7 cellular contexts compared by ENCODE assay signal in genomic region chr17:78357687-78358537, GRCh38. TPM values are rescaled to one million over a fixed set of nuclear protein-coding genes. Genes with fewer than 3 reads are reported as not detected.
DNase-seq lines count a peak whose midpoint lies in the region; ATAC-seq, FAIRE-seq and TF ChIP-seq lines count a peak whose summit lies in the region.

No MANE protein-coding gene starts in this region.

- H3K4me1 ChIP-seq in IMR-90 (ENCODE audit: control insufficient read depth, insufficient read depth, low read length) = peaks cover 23% of the 10 kb centered on the region
- peaks cover 45% of the 10 kb centered on the region for H3K4me1 ChIP-seq in astrocyte (ENCODE audit: insufficient read depth, low read length)
- H3K4me1 ChIP-seq in liver (ENCODE audit: control insufficient read depth in 4 of 4, insufficient read depth in 4 of 4, low read length in 3 of 4) = peaks cover 13 to 55% (median 41%) of the 10 kb centered on the region in 4 donors
- H3K4me1 ChIP-seq in subcutaneous abdominal adipose tissue (ENCODE audit: control insufficient read depth in 5 of 5, insufficient read depth in 5 of 5, low read length in 5 of 5) = peaks cover 6 to 59% (median 37%) of the 10 kb centered on the region in 5 donors

- H3K9ac ChIP-seq in IMR-90 (ENCODE audit: low read depth, low read length) (peak overlapping the region; percentile 97), astrocyte (ENCODE audit: low read length) (peak overlapping the region; percentile 93), liver (ENCODE audit: low read depth in 1 of 2, low read length in 2 of 2) (peak overlapping the region; percentile 82 to 87), subcutaneous abdominal adipose tissue (ENCODE audit: low read length in 5 of 5) (peak overlapping the region; percentile 44 to 96 (median 89))

- H4K8ac ChIP-seq in IMR-90 (ENCODE audit: low read depth in 2 of 2, low read length in 2 of 2) = peak overlapping the region in 1 of 2 experiments; percentile 29; a peak in 1 of 4 replicates

- H3K23ac ChIP-seq in IMR-90 (ENCODE audit: low read depth, low read length) = peak overlapping the region; percentile 97

- CTCF ChIA-PET in IMR-90 (lab: Yijun Ruan, JAX) = interaction anchor here (1.2 kb wide), 1 partner anchor 69 kb away, joined by 5 read pairs; no protein-coding TSS in a partner anchor

- no peak for DNase-seq in IMR-90
- DNase-seq in astrocyte (ENCODE audit: low read depth) = no peak
- no peak for DNase-seq in iPS-NIHi7 (ENCODE audit: extremely low spot score)
- no peak for DNase-seq in retina

- peaks cover 38% of the 10 kb centered on the region for H3K79me2 ChIP-seq in astrocyte (ENCODE audit: insufficient read depth, low read length)

- H3K36me3 ChIP-seq in IMR-90 (ENCODE audit: control insufficient read depth, insufficient read depth, low read length) (peaks cover 33% of the 10 kb centered on the region), astrocyte (ENCODE audit: insufficient read depth, low read length) (peaks cover 5% of the 10 kb centered on the region), liver (ENCODE audit: control insufficient read depth in 4 of 4, insufficient read depth in 3 of 4, low read depth in 1 of 4, low read length in 3 of 4) (peaks cover 0 to 16% (median 6%) of the 10 kb centered on the region in 4 donors), subcutaneous abdominal adipose tissue (ENCODE audit: control insufficient read depth in 5 of 5, insufficient read depth in 5 of 5, low read length in 5 of 5) (peaks cover 0 to 32% (median 18%) of the 10 kb centered on the region in 5 donors)

- peak overlapping the region; percentile 26; the same call in 1 of the 2 replicates for H2BK20ac ChIP-seq in IMR-90 (ENCODE audit: low read depth, low read length)

- peak overlapping the region; percentile 88 for H3K14ac ChIP-seq in IMR-90 (replicated peaks; ENCODE audit: low read depth, low read length)

- POLR2A ChIA-PET in IMR-90 (lab: Charles Lee; ENCODE audit: unreplicated experiment) = no interaction called here

- peak overlapping the region; percentile 43 for H3K18ac ChIP-seq in IMR-90 (ENCODE audit: low read depth, low read length)

- no peaks in the 10 kb centered on the region for H3K27me3 ChIP-seq in IMR-90 (ENCODE audit: control insufficient read depth, insufficient read depth, low read length)
- no peaks in the 10 kb centered on the region for H3K27me3 ChIP-seq in astrocyte (ENCODE audit: insufficient read depth, low read length)
- H3K27me3 ChIP-seq in liver (ENCODE audit: control insufficient read depth in 4 of 4, insufficient read depth in 4 of 4, low read length in 3 of 4) = no peaks in the 10 kb centered on the region
- no peaks in the 10 kb centered on the region for H3K27me3 ChIP-seq in subcutaneous abdominal adipose tissue (ENCODE audit: control insufficient read depth in 5 of 5, insufficient read depth in 4 of 5, low read length in 5 of 5)

- H3K56ac ChIP-seq in IMR-90 (ENCODE audit: extremely low read depth, insufficient read depth, low read length) = peak overlapping the region; percentile 26

- intact Hi-C loops in IMR-90 (cut with micrococcal nuclease) = loop anchor here (2.0 kb wide), 1 partner anchor 15 kb away; no protein-coding TSS in a partner anchor

- H3K27me3 Mint-ChIP-seq in astrocyte (ENCODE audit: low read depth, unreplicated experiment) = peaks cover 5% of the 10 kb centered on the region

- peak overlapping the region; percentile 97 for H3K27ac ChIP-seq in IMR-90 (ENCODE audit: insufficient read depth, low read length)
- peak overlapping the region; percentile 80 for H3K27ac ChIP-seq in astrocyte (ENCODE audit: low read depth, low read length)
- peak overlapping the region; percentile 78 to 80 for H3K27ac ChIP-seq in liver (ENCODE audit: low read depth in 1 of 2, low read length in 2 of 2)
- peak overlapping the region; percentile 65 for H3K27ac ChIP-seq in subcutaneous abdominal adipose tissue (ENCODE audit: low read depth, low read length)

- H4K20me1 ChIP-seq in IMR-90 (ENCODE audit: insufficient read depth, low read length) (peaks cover 54% of the 10 kb centered on the region), astrocyte (ENCODE audit: insufficient read depth, low read length) (peaks cover 42% of the 10 kb centered on the region)

- H4K91ac ChIP-seq in IMR-90 (ENCODE audit: insufficient read depth, low read depth, low read length) = peak overlapping the region; percentile 72

- peak overlapping the region; percentile 96 for H2AK9ac ChIP-seq in IMR-90 (replicated peaks; ENCODE audit: low read depth, low read length, poor library complexity)

- peak overlapping the region; percentile 41 for H2AK5ac ChIP-seq in IMR-90 (ENCODE audit: low read depth, low read length)

- H3K9me3 Mint-ChIP-seq in astrocyte (ENCODE audit: unreplicated experiment) = no peaks in the 10 kb centered on the region

- dilution Hi-C loops in IMR-90 (cut with HindIII; ENCODE audit: low sequenced_read_pairs, unreplicated experiment) = no loop called here

- peaks cover 5 to 43% of the 10 kb centered on the region in 2 experiments; a peak in 2 of 4 replicates for H3K79me1 ChIP-seq in IMR-90 (ENCODE audit: low read depth in 1 of 2, low read length in 2 of 2)

- H2BK5ac ChIP-seq in IMR-90 (ENCODE audit: low read depth, low read length, poor library complexity, severe bottlenecking) = peak overlapping the region; percentile 71

- TF ChIP-seq CTCF in IMR-90 (conservative IDR thresholded peaks at IDR 0.05; ENCODE audit: low read depth, low read length) (no peak), astrocyte (IDR thresholded peaks at IDR 0.05; ENCODE audit: insufficient read depth, low read depth, low read length) (no peak), liver (IDR thresholded peaks at IDR 0.05; ENCODE audit: low read depth, low read length, missing input control) (no peak)

- in situ Hi-C loops in IMR-90 (cut with MboI; ENCODE audit: low sequenced_read_pairs) = loop anchor here (5.0 kb wide), 1 partner anchor 66 kb away; no protein-coding TSS in a partner anchor

- peaks cover 14% of the 10 kb centered on the region for H3K9me1 ChIP-seq in IMR-90 (ENCODE audit: insufficient read depth, low read length)

- H3K4me2 ChIP-seq in IMR-90 (ENCODE audit: low read depth, low read length) = peak overlapping the region; percentile 72
- H3K4me2 ChIP-seq in astrocyte (ENCODE audit: low read length) = peak overlapping the region; percentile 94

- H3K9me3 ChIP-seq in IMR-90 (ENCODE audit: control insufficient read depth, insufficient read depth, low read length) = no peaks in the 10 kb centered on the region
- H3K9me3 ChIP-seq in astrocyte (ENCODE audit: insufficient read depth, low read depth, low read length) = no peaks in the 10 kb centered on the region
- H3K9me3 ChIP-seq in liver (ENCODE audit: control insufficient read depth in 4 of 4, low read length in 3 of 4) = no peaks in the 10 kb centered on the region
- no peaks in the 10 kb centered on the region for H3K9me3 ChIP-seq in subcutaneous abdominal adipose tissue (ENCODE audit: control insufficient read depth in 5 of 5, low read length in 5 of 5)

- H3K4me1 Mint-ChIP-seq in astrocyte (ENCODE audit: low read depth, unreplicated experiment) = peaks cover 28% of the 10 kb centered on the region

- peak overlapping the region; percentile 94 for H3K4me3 ChIP-seq in IMR-90 (ENCODE audit: insufficient read depth, low read depth, low read length)
- H3K4me3 ChIP-seq in astrocyte (ENCODE audit: insufficient read depth, low read depth, low read length) = peak overlapping the region; percentile 80
- peak overlapping the region; percentile 74 to 98 (median 92) for H3K4me3 ChIP-seq in liver (ENCODE audit: low read depth in 1 of 3, low read length in 3 of 3)
- peak overlapping the region; percentile 96 to 99 (median 98) for H3K4me3 ChIP-seq in subcutaneous abdominal adipose tissue (ENCODE audit: low read depth in 1 of 5, low read length in 5 of 5)

- no peak; the same call in 1 of the 2 replicates for TF ChIP-seq POLR2A in IMR-90 (IDR thresholded peaks at IDR 0.05; ENCODE audit: low read depth, low read length)

- ATAC-seq in IMR-90 (ENCODE audit: low read depth) (no peak), HG03280 (IDR thresholded peaks at IDR 0.05; ENCODE audit: unreplicated experiment) (no peak)

- H2BK120ac ChIP-seq in IMR-90 (ENCODE audit: low read depth, low read length) = peak overlapping the region; percentile 65; the same call in 1 of the 2 replicates

- peak overlapping the region; percentile 66 for H2AFZ ChIP-seq in IMR-90 (replicated peaks; ENCODE audit: low read length, poor library complexity)
- no peak overlapping the region for H2AFZ ChIP-seq in astrocyte (ENCODE audit: low read depth, low read length)

- H3K4me3 Mint-ChIP-seq in astrocyte (ENCODE audit: unreplicated experiment) = peak overlapping the region; percentile 87

- peak overlapping the region; percentile 83 for H3K27ac Mint-ChIP-seq in astrocyte (ENCODE audit: unreplicated experiment)

- TF ChIP-seq RAD21 in IMR-90 (IDR thresholded peaks at IDR 0.05; ENCODE audit: low read length) (no peak), liver (IDR thresholded peaks at IDR 0.05) (no peak)

- peak overlapping the region; percentile 85; the same call in 2 of the 3 replicates for H2BK15ac ChIP-seq in IMR-90 (ENCODE audit: low read depth, low read length)

- no CpG with 5 or more reads among the region's 25 CpGs for WGBS in IMR-90 (ENCODE audit: extremely low coverage in 2 of 2, insufficient read length in 1 of 2), 2 experiments
- WGBS in liver = 63% methylated on average over 25 of the region's 25 CpGs

- 0 out of 2 replicates have a peak overlapping the region, but pooled peaks have one; percentile 4 for H4K5ac ChIP-seq in IMR-90 (ENCODE audit: low read depth, low read length)

- H3K36me3 Mint-ChIP-seq in astrocyte (ENCODE audit: low read depth, unreplicated experiment) = no peaks in the 10 kb centered on the region

- no TSS peak for BruUV-seq in IMR-90 (replicated peaks; lab: Mats Ljungman, UMichigan)

- no peak for FAIRE-seq in astrocyte (lab: Jason Lieb, UNC)

- H3K4ac ChIP-seq in IMR-90 (ENCODE audit: low read depth, low read length) = peak overlapping the region; percentile 75

TF ChIP-seq in IMR-90, 13 proteins besides CTCF, POLR2A, EP300 and RAD21 (continues in another document):
- TF ChIP-seq SMC3 (IDR thresholded peaks at IDR 0.05; ENCODE audit: low read depth, low read length) = no peak

TF ChIP-seq in liver, 16 proteins besides CTCF, POLR2A, EP300 and RAD21 (continues in another document):
- TF ChIP-seq SP1 (IDR thresholded peaks at IDR 0.05) = no peak

RNA-seq across cellular contexts. Expression of gene SOCS3, which starts 2.0 kb away (rescaled TPM):
- 19.7 and 19.9 TPM in 2 replicates for total RNA-seq in IMR-90 (2012; rRNA removed)
- polyA plus RNA-seq in IMR-90 (2012; rRNA removed) = 18.3 and 19.2 TPM in 2 replicates
- 29.0 and 102 TPM in 2 replicates for polyA plus RNA-seq in IMR-90 (2012; cell fraction: cytosol; rRNA removed)
- 163 and 202 TPM in 2 replicates for polyA plus RNA-seq in IMR-90 (2012; cell fraction: nucleus; rRNA removed; ENCODE audit: low replicate concordance)
- 13.4 and 16.7 TPM in 2 replicates for total RNA-seq in astrocyte
- total RNA-seq in liver = 10 to 100 TPM; 16.1 to 48.0 TPM
- polyA plus RNA-seq in liver = 10 to 100 TPM; 12.2 to 20.5 TPM

RNA-seq across cellular contexts. Expression of gene PGS1, which starts 20.5 kb away (rescaled TPM):
- total RNA-seq in IMR-90 (2012; rRNA removed) (14.4 and 18.5 TPM in 2 replicates), astrocyte (31.3 and 32.0 TPM in 2 replicates), liver (10 to 100 TPM; 13.5 to 24.1 TPM)
- polyA plus RNA-seq in IMR-90 (2012; rRNA removed) (35.5 and 43.2 TPM in 2 replicates), liver (10 to 100 TPM in 1 of 2 donors, 1 to 10 TPM in 1; 8.1 to 10.9 TPM)
- 26.3 and 45.8 TPM in 2 replicates for polyA plus RNA-seq in IMR-90 (2012; cell fraction: cytosol; rRNA removed)
- polyA plus RNA-seq in IMR-90 (2012; cell fraction: nucleus; rRNA removed; ENCODE audit: low replicate concordance) = 189 and 191 TPM in 2 replicates
